ENCODE assay signal across 11 cellular contexts in genomic region chr12:1916396-1917171, GRCh38. TPM values are rescaled to one million over a fixed set of nuclear protein-coding genes. Genes with fewer than 3 reads are reported as not detected.
DNase-seq lines count a peak whose midpoint lies in the region; ATAC-seq and TF ChIP-seq lines count a peak whose summit lies in the region.
"Had no signal": no experiment of that assay in that cellular context is flagged by ENCODE, and none has a peak within 500 bp of the region (broad histone marks: within the 10 kb centered on the region; RNA-seq: fewer than 3 reads in every experiment).

No MANE protein-coding gene starts in this region.

- no peaks in the 10 kb centered on the region for H4K20me1 ChIP-seq in Loucy (ENCODE audit: insufficient read depth, low read length, poor library complexity, severe bottlenecking)

- no TSS peak for BruUV-seq in Calu3 (replicated peaks; lab: Mats Ljungman, UMichigan)

- H2AFZ ChIP-seq in Loucy (ENCODE audit: low read length): peak overlapping the region; percentile 49; the same call in 1 of the 2 replicates

- peak overlapping the region; percentile 29 for H3K27ac Mint-ChIP-seq in dendritic cell treated with granulocyte-macrophage colony-stimulating factor and Interleukin-4, amounts not matched to agents 40 ng/mL and 50 ng/mL, for 4 days
- no peak overlapping the region for H3K27ac Mint-ChIP-seq in Calu3 (ENCODE audit: unreplicated experiment)

- H3K4me3 ChIP-seq in Loucy (ENCODE audit: low read length, poor library complexity, severe bottlenecking): peak overlapping the region; percentile 53
- H3K4me3 ChIP-seq: tibial artery had no signal

- peak overlapping the region; percentile 72 for H3K9ac ChIP-seq in Loucy (ENCODE audit: low read depth, low read length, poor library complexity, severe bottlenecking)

- no peaks in the 10 kb centered on the region for H3K36me3 ChIP-seq in Loucy (ENCODE audit: insufficient read depth, low read length)
- H3K36me3 ChIP-seq: tibial artery had no signal

- no peaks in the 10 kb centered on the region for H3K79me2 ChIP-seq in Loucy (ENCODE audit: insufficient read depth, low read length)

- H3K9me3 ChIP-seq in Loucy (ENCODE audit: insufficient read depth, low read depth, low read length): no peaks in the 10 kb centered on the region
- H3K9me3 ChIP-seq: tibial artery had no signal

- H3K36me3 Mint-ChIP-seq in dendritic cell treated with granulocyte-macrophage colony-stimulating factor and Interleukin-4, amounts not matched to agents 40 ng/mL and 50 ng/mL, for 4 days (ENCODE audit: low read depth): peaks cover 13% of the 10 kb centered on the region
- H3K36me3 Mint-ChIP-seq in Calu3 (ENCODE audit: insufficient read depth, unreplicated experiment): no peaks in the 10 kb centered on the region

- in situ Hi-C loops in G401 (cut with HindIII; ENCODE audit: low sequenced_read_pairs): no loop called here

- H3K9me3 Mint-ChIP-seq in dendritic cell treated with granulocyte-macrophage colony-stimulating factor and Interleukin-4, amounts not matched to agents 40 ng/mL and 50 ng/mL, for 4 days: no peaks in the 10 kb centered on the region
- H3K9me3 Mint-ChIP-seq in Calu3 (ENCODE audit: low read depth, unreplicated experiment): no peaks in the 10 kb centered on the region

- TF ChIP-seq CTCF in Loucy (conservative IDR thresholded peaks at IDR 0.05; ENCODE audit: low read length) (no peak), omental fat pad (IDR thresholded peaks at IDR 0.05) (no peak), Calu3 (IDR thresholded peaks at IDR 0.05; ENCODE audit: unreplicated experiment) (no peak)

- no peaks in the 10 kb centered on the region for H3K9me2 ChIP-seq in Loucy (replicated peaks; ENCODE audit: low read depth, low read length)

- intact Hi-C loops in dendritic cell treated with granulocyte-macrophage colony-stimulating factor and Interleukin-4, amounts not matched to agents 40 ng/mL and 50 ng/mL, for 4 days (cut with micrococcal nuclease): loop anchor here (5.0 kb wide), 1 partner anchor 104 kb away; no protein-coding TSS in a partner anchor
- intact Hi-C loops in Calu3 (cut with micrococcal nuclease; ENCODE audit: unreplicated experiment): no loop called here

- peaks cover 53% of the 10 kb centered on the region for H3K4me1 Mint-ChIP-seq in dendritic cell treated with granulocyte-macrophage colony-stimulating factor and Interleukin-4, amounts not matched to agents 40 ng/mL and 50 ng/mL, for 4 days (ENCODE audit: low read depth)
- no peaks in the 10 kb centered on the region for H3K4me1 Mint-ChIP-seq in Calu3 (ENCODE audit: low read depth, unreplicated experiment)

- peaks cover 10% of the 10 kb centered on the region for H3K27me3 Mint-ChIP-seq in dendritic cell treated with granulocyte-macrophage colony-stimulating factor and Interleukin-4, amounts not matched to agents 40 ng/mL and 50 ng/mL, for 4 days
- peaks cover 74% of the 10 kb centered on the region for H3K27me3 Mint-ChIP-seq in Calu3 (ENCODE audit: unreplicated experiment)

- H3K4me1 ChIP-seq in Loucy (ENCODE audit: insufficient read depth, low read length, poor library complexity, severe bottlenecking): peaks cover 60% of the 10 kb centered on the region

- no peaks in the 10 kb centered on the region for H3K27me3 ChIP-seq in Loucy (ENCODE audit: insufficient read depth, low read length, poor library complexity, severe bottlenecking)
- H3K27me3 ChIP-seq: tibial artery had no signal

- H3K4me3 Mint-ChIP-seq in dendritic cell treated with granulocyte-macrophage colony-stimulating factor and Interleukin-4, amounts not matched to agents 40 ng/mL and 50 ng/mL, for 4 days: no peak overlapping the region
- no peak overlapping the region for H3K4me3 Mint-ChIP-seq in Calu3 (ENCODE audit: low read depth, unreplicated experiment)

- ATAC-seq in omental fat pad (ENCODE audit: low FRiP score) (no peak), GM18502 (IDR thresholded peaks at IDR 0.05; ENCODE audit: poor library complexity, unreplicated experiment) (no peak), GM19467 (IDR thresholded peaks at IDR 0.05; ENCODE audit: unreplicated experiment) (no peak)

- no peaks in the 10 kb centered on the region for H3F3A ChIP-seq in Loucy (ENCODE audit: low read depth)

- CTCF ChIA-PET in Calu3 (lab: Charles Lee): no interaction called here

- DNase-seq in G401 (ENCODE audit: low spot score) (peak; percentile 61), omental fat pad (ENCODE audit: low spot score) (peak; percentile 16), Calu3 (no peak), NOMO-1 (lab: John Stamatoyannopoulos, UW; ENCODE audit: unreplicated experiment in 2 of 2) (no peak)
- DNase-seq: activated CD4-positive, alpha-beta T cell treated with anti-CD3 and anti-CD28 coated beads, Interleukin-2, amount 50 U/mL, for 1 hour; NK-92 treated with Interleukin-12 subunit alpha and Interleukin-12 subunit beta, amount 100 ng/mL, for 24 hours had no signal

- H3K4me2 ChIP-seq in Loucy (ENCODE audit: low read depth, low read length, poor library complexity, severe bottlenecking): peak overlapping the region; percentile 72

RNA-seq across cellular contexts. Expression of gene CACNA2D4, which starts 1.9 kb away (rescaled TPM):
- total RNA-seq in G401 (2014; rRNA removed; shearing (Covaris generic)): 4.4 TPM in 1 of 2 replicates, not detected in the other
- 10 to 100 TPM in 1 of 4 donors, 1 to 10 TPM in 3; 3.9 to 13.0 (median 6.8) TPM for total RNA-seq in omental fat pad
- total RNA-seq in Calu3 (2022): 0.80 and 0.86 TPM in 2 replicates

Comparison
In these comparisons a context has a peak if more than half of its experiments do, and no peak if none do; other contexts are left out.
1. DNase-seq: peak in G401 (single experiment) and omental fat pad (single experiment); none in Calu3 (single experiment) and NOMO-1 (0 of 2).